8 cellular contexts compared by ENCODE assay signal in genomic region chr2:157327621-157328102, GRCh38. TPM values are rescaled to one million over a fixed set of nuclear protein-coding genes. Genes with fewer than 3 reads are reported as not detected.
DNase-seq lines count a peak whose midpoint lies in the region; ATAC-seq and TF ChIP-seq lines count a peak whose summit lies in the region.

No MANE protein-coding gene starts in this region.

- no peak overlapping the region for H3K4me3 ChIP-seq in SJSA1
- H3K4me3 ChIP-seq in upper lobe of right lung: no peak overlapping the region

- peaks cover 62% of the 10 kb centered on the region for H3K4me1 Mint-ChIP-seq in activated naive CD4-positive, alpha-beta T cell treated with anti-CD3 and anti-CD28 coated beads for 36 hours (ENCODE audit: low read depth)

- peaks cover 3% of the 10 kb centered on the region for H3K36me3 Mint-ChIP-seq in activated naive CD4-positive, alpha-beta T cell treated with anti-CD3 and anti-CD28 coated beads for 36 hours (ENCODE audit: low read depth)

- TF ChIP-seq CTCF in upper lobe of right lung (IDR thresholded peaks at IDR 0.05): peak; percentile 93

- ATAC-seq in upper lobe of right lung: peak; percentile 98

- H3K9me3 ChIP-seq in SJSA1 (replicated peaks) (no peaks in the 10 kb centered on the region), upper lobe of right lung (no peaks in the 10 kb centered on the region)

- H3K27me3 ChIP-seq in SJSA1 (replicated peaks) (peaks cover 3% of the 10 kb centered on the region; the same call in 1 of the 2 replicates), upper lobe of right lung (no peaks in the 10 kb centered on the region)

- peak overlapping the region; percentile 82 for H3K27ac Mint-ChIP-seq in activated naive CD4-positive, alpha-beta T cell treated with anti-CD3 and anti-CD28 coated beads for 36 hours

- H3K9me3 Mint-ChIP-seq in activated naive CD4-positive, alpha-beta T cell treated with anti-CD3 and anti-CD28 coated beads for 36 hours: no peaks in the 10 kb centered on the region

- peak; percentile 91 for DNase-seq in GM03348 (ENCODE audit: low spot score)
- peak; percentile 10 for DNase-seq in GOT3 (lab: John Stamatoyannopoulos, UW)
- peak; percentile 78 for DNase-seq in LHCN-M2 (ENCODE audit: low read depth)
- DNase-seq in SJSA1 (ENCODE audit: low read depth in 1 of 2, low spot score in 2 of 2): peak; percentile 53 to 69
- DNase-seq in activated naive CD4-positive, alpha-beta T cell treated with anti-CD3 and anti-CD28 coated beads for 36 hours: peak; percentile 95
- peak; percentile 20 for DNase-seq in glomerular endothelial cell (ENCODE audit: extremely low read depth, low read depth, low spot score)
- peak; percentile 95 for DNase-seq in pons (ENCODE audit: low spot score)
- DNase-seq in upper lobe of right lung: peak; percentile 84

- no peaks in the 10 kb centered on the region for H3K27me3 Mint-ChIP-seq in activated naive CD4-positive, alpha-beta T cell treated with anti-CD3 and anti-CD28 coated beads for 36 hours (ENCODE audit: low read depth)

- no peaks in the 10 kb centered on the region for H3K4me1 ChIP-seq in SJSA1 (replicated peaks)
- no peaks in the 10 kb centered on the region for H3K4me1 ChIP-seq in upper lobe of right lung

- intact Hi-C loops in activated naive CD4-positive, alpha-beta T cell treated with anti-CD3 and anti-CD28 coated beads for 36 hours (cut with micrococcal nuclease): loop anchor here (1.0 kb wide), 7 partner anchors 86 to 270 kb away; no protein-coding TSS in a partner anchor
- intact Hi-C loops in upper lobe of right lung (cut with DNase I): no loop called here

- H3K36me3 ChIP-seq in SJSA1 (no peaks in the 10 kb centered on the region), upper lobe of right lung (no peaks in the 10 kb centered on the region)

- peak overlapping the region; percentile 52 for H3K4me3 Mint-ChIP-seq in activated naive CD4-positive, alpha-beta T cell treated with anti-CD3 and anti-CD28 coated beads for 36 hours

- no peak overlapping the region for H3K27ac ChIP-seq in SJSA1
- no peak overlapping the region for H3K27ac ChIP-seq in upper lobe of right lung

- CTCF ChIA-PET in activated naive CD4-positive, alpha-beta T cell treated with anti-CD3 and anti-CD28 coated beads for 36 hours (lab: Charles Lee): interaction anchor here (0.6 to 16.1 kb wide), 64 partner anchors 9 to 1093 kb away, joined by 3 to 263 read pairs (median 6); no protein-coding TSS in a partner anchor

RNA-seq across cellular contexts. Expression of gene ERMN, which starts 2.0 kb away (rescaled TPM):
- total RNA-seq in LHCN-M2 (2014; rRNA removed): 0.06 TPM in 1 of 2 replicates, not detected in the other
- polyA plus RNA-seq in LHCN-M2 (2012): 0.04 TPM
- not detected in 2 replicates for total RNA-seq in SJSA1 (2014; rRNA removed; shearing (Covaris generic))
- total RNA-seq in activated naive CD4-positive, alpha-beta T cell treated with anti-CD3 and anti-CD28 coated beads for 36 hours: 1 to 10 TPM; 1.0 to 1.6 TPM
- total RNA-seq in glomerular endothelial cell: 0.19 TPM in 1 of 2 replicates, not detected in the other
- total RNA-seq in upper lobe of right lung: 0.32 TPM

Comparison
In these comparisons a context has a peak if more than half of its experiments do, and no peak if none do; other contexts are left out.
1. DNase-seq: peak in every context shown above with its lines; median percentile 95 in activated naive CD4-positive, alpha-beta T cell treated with anti-CD3 and anti-CD28 coated beads for 36 hours; 95 in pons; 91 in GM03348; 84 in upper lobe of right lung; 78 in LHCN-M2; 61 in SJSA1; 20 in glomerular endothelial cell; 10 in GOT3.